ENCODE assay signal across 1 cellular context in the genomic region with DNA sequence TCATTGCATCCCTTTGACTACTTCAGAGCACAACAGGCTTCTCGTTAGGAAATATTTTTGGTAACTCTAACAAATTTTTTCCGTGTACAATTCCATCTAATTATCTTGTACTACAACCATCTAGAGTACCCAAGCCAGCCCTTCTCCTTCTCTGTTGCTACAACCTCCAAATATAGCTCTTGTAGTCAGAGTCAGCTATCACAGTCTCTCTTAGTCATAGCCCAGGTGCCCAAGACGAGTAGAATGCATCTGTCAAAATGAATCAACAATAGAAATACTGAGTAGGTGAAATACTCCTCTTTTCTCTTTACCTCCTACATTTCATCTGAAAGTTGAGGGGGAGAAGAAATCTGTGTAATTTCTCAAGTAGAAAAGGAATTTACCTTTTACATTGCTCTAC.
A peak's percentile ranks its signal among the peaks of the same experiment; 100 is the strongest.
TF ChIP-seq lines count a peak whose summit lies in the region.

No MANE protein-coding gene starts in this region.

TF ChIP-seq in SK-N-SH, 30 proteins besides CTCF, POLR2A, EP300 and RAD21:
- TF ChIP-seq, protein P1, sequence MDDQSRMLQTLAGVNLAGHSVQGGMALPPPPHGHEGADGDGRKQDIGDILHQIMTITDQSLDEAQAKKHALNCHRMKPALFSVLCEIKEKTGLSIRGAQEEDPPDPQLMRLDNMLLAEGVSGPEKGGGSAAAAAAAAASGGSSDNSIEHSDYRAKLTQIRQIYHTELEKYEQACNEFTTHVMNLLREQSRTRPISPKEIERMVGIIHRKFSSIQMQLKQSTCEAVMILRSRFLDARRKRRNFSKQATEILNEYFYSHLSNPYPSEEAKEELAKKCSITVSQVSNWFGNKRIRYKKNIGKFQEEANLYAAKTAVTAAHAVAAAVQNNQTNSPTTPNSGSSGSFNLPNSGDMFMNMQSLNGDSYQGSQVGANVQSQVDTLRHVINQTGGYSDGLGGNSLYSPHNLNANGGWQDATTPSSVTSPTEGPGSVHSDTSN (IDR thresholded peaks at IDR 0.05): peak; percentile 52; the same call in 1 of the 2 replicates
- TF ChIP-seq FOSL2 (IDR thresholded peaks at IDR 0.05; ENCODE audit: borderline replicate concordance, low read depth) (0 out of 2 replicates have a peak, but pooled peaks have one; percentile 46), JUND (IDR thresholded peaks at IDR 0.05) (peak; percentile 32), RCOR1 (IDR thresholded peaks at IDR 0.05; ENCODE audit: low read length) (no peak), RFX5 (IDR thresholded peaks at IDR 0.05; ENCODE audit: low read length) (no peak)
